1 cellular context compared by ENCODE assay signal in genomic region chr2:16167471-16168426, GRCh38.
TF ChIP-seq lines count a peak whose summit lies in the region.

No MANE protein-coding gene starts in this region.

TF ChIP-seq in H1, 55 proteins besides CTCF, POLR2A, EP300 and RAD21 (continued from another document):
- TF ChIP-seq RBBP5 (IDR thresholded peaks at IDR 0.05; ENCODE audit: borderline replicate concordance, low read depth, low read length) (no peak), ZNF274 (IDR thresholded peaks at IDR 0.05; ENCODE audit: borderline replicate concordance, extremely low read depth, low read length) (no peak), SAP30 (IDR thresholded peaks at IDR 0.05; ENCODE audit: insufficient read depth, insufficient replicate concordance, low read length) (no peak), MAFK (IDR thresholded peaks at IDR 0.05; ENCODE audit: low read depth, low read length) (no peak), ATF3 (IDR thresholded peaks at IDR 0.05; ENCODE audit: insufficient read depth, low read depth, low read length) (no peak), HDAC2 (IDR thresholded peaks at IDR 0.05; ENCODE audit: borderline replicate concordance in 1 of 2, low read depth in 2 of 2, low read length in 2 of 2) (no peak), HDAC6 (IDR thresholded peaks at IDR 0.05; ENCODE audit: low read depth, low read length) (no peak), TAF1 (IDR thresholded peaks at IDR 0.05; ENCODE audit: low read depth, low read length) (no peak), ATF2 (IDR thresholded peaks at IDR 0.05; ENCODE audit: low read length) (no peak), SP2 (IDR thresholded peaks at IDR 0.05; ENCODE audit: low read length) (no peak), YY1 (IDR thresholded peaks at IDR 0.05; ENCODE audit: low read depth, low read length) (no peak), KDM4A (IDR thresholded peaks at IDR 0.05; ENCODE audit: low read depth, low read length, severe bottlenecking) (no peak), BRCA1 (IDR thresholded peaks at IDR 0.05; ENCODE audit: low read depth, low read length) (no peak)
